Comparison of ENCODE assay signal across 12 cellular contexts in genomic region chr4:107826427-107826980, GRCh38. TPM values are rescaled to one million over a fixed set of nuclear protein-coding genes. Genes with fewer than 3 reads are reported as not detected.
DNase-seq lines count a peak whose midpoint lies in the region; ATAC-seq, FAIRE-seq and TF ChIP-seq lines count a peak whose summit lies in the region.
"Had no signal": no experiment of that assay in that cellular context is flagged by ENCODE, and none has a peak within 500 bp of the region (broad histone marks: within the 10 kb centered on the region; RNA-seq: fewer than 3 reads in every experiment).

No MANE protein-coding gene starts in this region.

- peak; percentile 63 for FAIRE-seq in keratinocyte (lab: Jason Lieb, UNC)

- peak overlapping the region; percentile 95 for H3K4me2 ChIP-seq in keratinocyte (ENCODE audit: control insufficient read depth, extremely low read depth, insufficient read depth, low read depth, low read length)

- H3K9me1 ChIP-seq in keratinocyte (ENCODE audit: control insufficient read depth, extremely low read depth, insufficient read depth, low read length), result no peaks in the 10 kb centered on the region

- H3K9ac ChIP-seq in keratinocyte (ENCODE audit: control insufficient read depth, extremely low read depth, insufficient read depth, low read length), result peak overlapping the region; percentile 95

- H3K4me3 ChIP-seq in HAP-1, result peak overlapping the region; percentile 56
- H3K4me3 ChIP-seq in ascending aorta, result peak overlapping the region; percentile 77 to 94
- H3K4me3 ChIP-seq in keratinocyte (ENCODE audit: control insufficient read depth in 2 of 3, extremely low read depth in 1 of 3, insufficient read depth in 2 of 3, low read depth in 1 of 3, low read length in 3 of 3), result peak overlapping the region; percentile 75 to 91 (median 87)
- H3K4me3 ChIP-seq in gastrocnemius medialis, result peak overlapping the region in 3 of 4 donors; percentile 73 to 84 (median 83)

- TF ChIP-seq POLR2A in gastrocnemius medialis (IDR thresholded peaks at IDR 0.05), result no peak

- H3K4me1 ChIP-seq in HAP-1 (peaks cover 30% of the 10 kb centered on the region), ascending aorta (peaks cover 2 to 3% of the 10 kb centered on the region in 2 donors), keratinocyte (ENCODE audit: control insufficient read depth, extremely low read depth, insufficient read depth, low read length) (peaks cover 28% of the 10 kb centered on the region), gastrocnemius medialis (peaks cover 17 to 22% of the 10 kb centered on the region in 2 donors)

- no peaks in the 10 kb centered on the region for H3K36me3 ChIP-seq in HAP-1 (replicated peaks)
- H3K36me3 ChIP-seq in ascending aorta, result no peaks in the 10 kb centered on the region
- peaks cover 0 to 3% of the 10 kb centered on the region in 2 experiments for H3K36me3 ChIP-seq in keratinocyte (ENCODE audit: control insufficient read depth in 2 of 2, extremely low read depth in 1 of 2, insufficient read depth in 2 of 2, low read length in 2 of 2)
- no peaks in the 10 kb centered on the region for H3K36me3 ChIP-seq in gastrocnemius medialis

- no peak for TF ChIP-seq CTCF in ascending aorta (IDR thresholded peaks at IDR 0.05)
- no peak for TF ChIP-seq CTCF in keratinocyte (optimal IDR thresholded peaks at IDR 0.05 in 1 of 3, IDR thresholded peaks at IDR 0.05 in 1 of 3, conservative IDR thresholded peaks at IDR 0.05 in 1 of 3; ENCODE audit: extremely low read depth in 1 of 3, insufficient read depth in 2 of 3, low read length in 3 of 3)
- no peak for TF ChIP-seq CTCF in gastrocnemius medialis (IDR thresholded peaks at IDR 0.05 in 4 of 5, conservative IDR thresholded peaks at IDR 0.05 in 1 of 5)

- H4K20me1 ChIP-seq in keratinocyte (ENCODE audit: control insufficient read depth, extremely low read depth, insufficient read depth, low read length), result no peaks in the 10 kb centered on the region

- H3K27me3 ChIP-seq in HAP-1 (ENCODE audit: low read depth) (no peaks in the 10 kb centered on the region), ascending aorta (no peaks in the 10 kb centered on the region), keratinocyte (ENCODE audit: control insufficient read depth, extremely low read depth, insufficient read depth, low read length) (no peaks in the 10 kb centered on the region), gastrocnemius medialis (no peaks in the 10 kb centered on the region)

- DNase-seq in HAP-1 (ENCODE audit: low spot score in 2 of 2) (peak in 1 of 2 experiments; percentile 10), ascending aorta (ENCODE audit: low spot score in 2 of 2) (no peak), keratinocyte (ENCODE audit: low read depth, low spot score) (no peak), gastrocnemius medialis (no peak), NCI-H2029 (lab: John Stamatoyannopoulos, UW) (no peak)
- DNase-seq: activated naive CD4-positive, alpha-beta T cell treated with anti-CD3 and anti-CD28 coated beads for 36 hours; EL; nucleus accumbens had no signal

- intact Hi-C loops in ascending aorta (cut with DNase I), result loop anchor here (5.0 to 10.0 kb wide), 3 partner anchors 41 to 798 kb away; partner anchors contain the start of gene RPL34
- intact Hi-C loops in gastrocnemius medialis (cut with DNase I; ENCODE audit: low total_unique reads), result loop anchor here (10.0 kb wide), 1 partner anchor 798 kb away; the partner anchor contains the start of gene RPL34

- ATAC-seq in gastrocnemius medialis (no peak), HG03175 (IDR thresholded peaks at IDR 0.05; ENCODE audit: unreplicated experiment) (no peak), HG02571 (IDR thresholded peaks at IDR 0.05; ENCODE audit: unreplicated experiment) (no peak), GM18520 (IDR thresholded peaks at IDR 0.05; ENCODE audit: unreplicated experiment) (no peak)

- peaks cover 48% of the 10 kb centered on the region for H3K79me2 ChIP-seq in keratinocyte (ENCODE audit: control insufficient read depth, insufficient read depth, low read length)

- no peak overlapping the region for H2AFZ ChIP-seq in keratinocyte (ENCODE audit: control insufficient read depth, low read length)

- no peaks in the 10 kb centered on the region for H3K9me3 ChIP-seq in HAP-1
- no peaks in the 10 kb centered on the region for H3K9me3 ChIP-seq in ascending aorta
- H3K9me3 ChIP-seq in keratinocyte (ENCODE audit: control insufficient read depth, low read depth, low read length), result no peaks in the 10 kb centered on the region
- H3K9me3 ChIP-seq in gastrocnemius medialis, result no peaks in the 10 kb centered on the region

- in situ Hi-C loops in HAP-1 (cut with MboI; ENCODE audit: low sequenced_read_pairs), result no loop called here
- in situ Hi-C loops in gastrocnemius medialis (cut with MboI; ENCODE audit: low sequenced_read_pairs in 4 of 4), result no loop called here

- H3K27ac ChIP-seq in ascending aorta (peak overlapping the region in 1 of 2 donors; percentile 96), keratinocyte (ENCODE audit: control insufficient read depth, insufficient read depth, low read length) (peak overlapping the region; percentile 92), gastrocnemius medialis (peak overlapping the region in 1 of 4 donors; percentile 94)

- dilution Hi-C loops in keratinocyte (cut with MboI; ENCODE audit: extremely low pct_ligation_motif_present, low sequenced_read_pairs), result no loop called here

RNA-seq across cellular contexts. Expression of gene SGMS2, which starts 1.8 kb away (rescaled TPM):
- total RNA-seq in ascending aorta (333 TPM), gastrocnemius medialis (10 to 100 TPM; 10.2 to 79.1 (median 23.8) TPM)
- polyA plus RNA-seq in keratinocyte, result 35.1 to 41.1 TPM (median 38.5 TPM) in 3 replicates
- 22.1 TPM for polyA plus RNA-seq in keratinocyte (2011; ENCODE audit: low read depth)
- polyA plus RNA-seq in keratinocyte (2011; cell fraction: cytosol; rRNA removed), result 21.6 and 36.0 TPM in 2 replicates
- 42.2 and 45.2 TPM in 2 replicates for polyA plus RNA-seq in keratinocyte (2011; cell fraction: nucleus; rRNA removed)
- polyA plus RNA-seq in keratinocyte (2012; ENCODE audit: low replicate concordance), result 17.3 and 20.7 TPM in 2 replicates
- 66.1 to 192 TPM (median 124 TPM) in 3 replicates for polyA minus RNA-seq in keratinocyte
- 67.7 TPM for polyA minus RNA-seq in keratinocyte (2011; cell fraction: cytosol; rRNA and poly(A)+ RNA removed)
- 77.3 and 119 TPM in 2 replicates for polyA minus RNA-seq in keratinocyte (2011; cell fraction: nucleus; rRNA and poly(A)+ RNA removed)
- polyA plus RNA-seq: IgD-negative memory B cell had no signal
